ENCODE assay signal across 8 cellular contexts in the genomic region with DNA sequence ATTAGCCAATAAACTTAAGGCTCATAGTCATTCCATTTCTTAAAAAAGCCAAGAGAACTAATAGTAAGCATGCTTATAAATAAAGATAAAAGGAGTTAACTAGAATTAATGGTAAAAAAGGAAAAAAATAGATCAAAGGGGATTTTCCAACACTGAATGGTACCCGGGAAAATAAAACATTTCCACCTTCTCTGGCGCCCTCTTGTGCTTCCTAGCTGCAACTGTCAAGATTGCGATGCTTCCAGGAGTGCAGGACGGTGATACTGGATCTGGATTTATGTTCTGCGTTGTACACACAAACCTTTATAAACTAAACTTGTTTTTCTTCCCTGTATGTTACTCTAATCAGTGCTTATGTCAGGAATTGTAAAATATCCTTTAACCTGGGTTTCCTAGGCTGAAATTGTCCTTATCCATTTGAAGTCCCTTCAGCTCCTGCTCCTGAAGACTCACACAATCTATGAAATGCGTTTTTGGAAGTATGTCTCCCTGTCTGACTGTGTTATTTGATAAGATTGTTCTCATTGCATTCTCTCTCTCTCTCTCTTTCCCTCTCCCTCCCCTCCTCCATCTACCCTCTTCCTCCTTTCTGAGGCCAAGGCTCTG. TPM values are rescaled to one million over a fixed set of nuclear protein-coding genes. Genes with fewer than 3 reads are reported as not detected.
DNase-seq lines count a peak whose midpoint lies in the region; FAIRE-seq and TF ChIP-seq lines count a peak whose summit lies in the region.

No MANE protein-coding gene starts in this region.

- FAIRE-seq in GM12892 (lab: Jason Lieb, UNC): peak; percentile 80

- H3K36me3 Mint-ChIP-seq in CD14-positive monocyte (no peaks in the 10 kb centered on the region), progenitor cell of endocrine pancreas (ENCODE audit: insufficient read depth) (no peaks in the 10 kb centered on the region)

- H3K27me3 Mint-ChIP-seq in CD14-positive monocyte (ENCODE audit: low read depth in 3 of 3) (peaks cover 7 to 18% (median 10%) of the 10 kb centered on the region in 3 donors), progenitor cell of endocrine pancreas (no peaks in the 10 kb centered on the region)

- H3K4me1 Mint-ChIP-seq in CD14-positive monocyte: peaks cover 2% of the 10 kb centered on the region
- peaks cover 4% of the 10 kb centered on the region for H3K4me1 Mint-ChIP-seq in progenitor cell of endocrine pancreas (ENCODE audit: low read depth)

- H3K4me3 Mint-ChIP-seq in CD14-positive monocyte: no peak overlapping the region
- no peak overlapping the region for H3K4me3 Mint-ChIP-seq in progenitor cell of endocrine pancreas (ENCODE audit: low read depth)

- TF ChIP-seq POLR2A in GM12892 (IDR thresholded peaks at IDR 0.05; ENCODE audit: low read depth, low read length): no peak

- intact Hi-C loops in CD14-positive monocyte (cut with micrococcal nuclease): no loop called here

- TF ChIP-seq CTCF in CD14-positive monocyte (IDR thresholded peaks at IDR 0.05): peak; percentile 91
- peak; percentile 88 for TF ChIP-seq CTCF in foreskin fibroblast (IDR thresholded peaks at IDR 0.05; ENCODE audit: low read depth, low read length)
- peak; percentile 87 for TF ChIP-seq CTCF in progenitor cell of endocrine pancreas (IDR thresholded peaks at IDR 0.05; ENCODE audit: unreplicated experiment)

- H3K9me3 Mint-ChIP-seq in CD14-positive monocyte (no peaks in the 10 kb centered on the region), progenitor cell of endocrine pancreas (ENCODE audit: low read depth) (no peaks in the 10 kb centered on the region)

- H3K27ac Mint-ChIP-seq in CD14-positive monocyte: no peak overlapping the region
- no peak overlapping the region for H3K27ac Mint-ChIP-seq in progenitor cell of endocrine pancreas

- H3K4me3 ChIP-seq in foreskin fibroblast (ENCODE audit: low read depth in 1 of 2, low read length in 2 of 2): no peak overlapping the region

- DNase-seq in CD14-positive monocyte (ENCODE audit: low spot score) (no peak), GM12892 (ENCODE audit: insufficient read length) (no peak), LoVo (ENCODE audit: low spot score) (peak; percentile 38), T1000 (lab: John Stamatoyannopoulos, UW) (peak; percentile 4), foreskin fibroblast (peak in 1 of 2 donors; percentile 71), progenitor cell of endocrine pancreas (ENCODE audit: low spot score, unreplicated experiment) (no peak)
- no peak for DNase-seq in activated CD4-positive, CD25-positive, alpha-beta regulatory T cell treated with anti-CD3 and anti-CD28 coated beads, Interleukin-2, amount 50 U/mL, for 72 hours
- DNase-seq in stimulated activated CD4-positive, alpha-beta T cell treated with anti-CD3 and anti-CD28 coated beads, Interleukin-4, amount 100 ng/mL, for 1 hour: no peak

RNA-seq across cellular contexts. Expression of gene HTATIP2, which starts 9.6 kb away (rescaled TPM):
- 100 to 1,000 TPM; 102 to 108 TPM for polyA plus RNA-seq in CD14-positive monocyte
- polyA plus RNA-seq in GM12892 (2012; ENCODE audit: missing spikeins): 31.5 TPM
- 21.4 and 22.2 TPM in 2 replicates for total RNA-seq in progenitor cell of endocrine pancreas

RNA-seq across cellular contexts. Expression of gene PRMT3, which starts 33.6 kb away (rescaled TPM):
- polyA plus RNA-seq in CD14-positive monocyte: 1 to 10 TPM; 6.1 to 8.4 TPM
- polyA plus RNA-seq in GM12892 (2012; ENCODE audit: missing spikeins): 22.9 TPM
- total RNA-seq in progenitor cell of endocrine pancreas: 12.2 and 19.3 TPM in 2 replicates

Comparison
In these comparisons a context has a peak if more than half of its experiments do, and no peak if none do; other contexts are left out.
1. DNase-seq: peak in LoVo (single experiment) and T1000 (single experiment); none in CD14-positive monocyte (single experiment), GM12892 (single experiment), progenitor cell of endocrine pancreas (single experiment), activated CD4-positive, CD25-positive, alpha-beta regulatory T cell treated with anti-CD3 and anti-CD28 coated beads, Interleukin-2, amount 50 U/mL, for 72 hours (single experiment) and stimulated activated CD4-positive, alpha-beta T cell treated with anti-CD3 and anti-CD28 coated beads, Interleukin-4, amount 100 ng/mL, for 1 hour (single experiment).
2. Peak in every context shown above with its lines, with median percentiles within 50 percentile points of each other: CTCF ChIP-seq.